Comparison of ENCODE assay signal across 1 cellular context in the genomic region with DNA sequence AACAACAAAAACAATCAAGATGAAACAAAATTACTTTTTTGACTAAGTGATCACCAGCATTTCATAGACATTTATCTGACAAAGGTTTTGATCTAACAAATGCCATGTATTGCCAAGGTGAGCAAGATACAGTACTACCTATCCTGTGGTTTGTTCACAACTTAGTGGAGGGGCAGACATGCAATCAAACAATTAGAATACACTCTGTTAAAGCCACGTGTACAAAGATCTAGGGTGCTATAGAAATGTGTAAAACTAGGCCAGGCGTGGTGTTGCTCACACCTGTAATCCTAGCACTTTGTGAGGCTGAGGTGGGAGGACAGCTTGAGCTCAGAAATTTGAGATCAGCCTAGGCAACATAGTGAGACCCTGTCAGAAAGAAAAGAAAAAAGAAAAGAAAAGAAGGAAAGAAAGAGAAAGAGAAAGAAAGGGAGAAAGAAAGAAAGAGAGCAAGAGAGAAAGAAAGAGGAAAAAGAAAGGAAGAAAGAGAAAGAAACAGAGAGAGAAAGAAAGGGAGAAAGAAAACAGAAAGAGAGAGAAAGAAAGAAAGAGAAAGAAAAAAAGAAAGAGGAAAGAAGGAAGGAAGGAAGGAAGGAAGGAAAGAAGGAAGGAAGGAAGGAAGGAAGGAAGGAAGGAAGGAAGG.
TF ChIP-seq lines count a peak whose summit lies in the region.

No MANE protein-coding gene starts in this region.

TF ChIP-seq in SK-N-SH, 30 proteins besides CTCF, POLR2A, EP300 and RAD21:
- TF ChIP-seq USF1 (IDR thresholded peaks at IDR 0.05; ENCODE audit: borderline replicate concordance, low read depth) (no peak), POLR2AphosphoS5 (IDR thresholded peaks at IDR 0.05; ENCODE audit: low read depth, low read length) (no peak)
- TF ChIP-seq, protein P1, sequence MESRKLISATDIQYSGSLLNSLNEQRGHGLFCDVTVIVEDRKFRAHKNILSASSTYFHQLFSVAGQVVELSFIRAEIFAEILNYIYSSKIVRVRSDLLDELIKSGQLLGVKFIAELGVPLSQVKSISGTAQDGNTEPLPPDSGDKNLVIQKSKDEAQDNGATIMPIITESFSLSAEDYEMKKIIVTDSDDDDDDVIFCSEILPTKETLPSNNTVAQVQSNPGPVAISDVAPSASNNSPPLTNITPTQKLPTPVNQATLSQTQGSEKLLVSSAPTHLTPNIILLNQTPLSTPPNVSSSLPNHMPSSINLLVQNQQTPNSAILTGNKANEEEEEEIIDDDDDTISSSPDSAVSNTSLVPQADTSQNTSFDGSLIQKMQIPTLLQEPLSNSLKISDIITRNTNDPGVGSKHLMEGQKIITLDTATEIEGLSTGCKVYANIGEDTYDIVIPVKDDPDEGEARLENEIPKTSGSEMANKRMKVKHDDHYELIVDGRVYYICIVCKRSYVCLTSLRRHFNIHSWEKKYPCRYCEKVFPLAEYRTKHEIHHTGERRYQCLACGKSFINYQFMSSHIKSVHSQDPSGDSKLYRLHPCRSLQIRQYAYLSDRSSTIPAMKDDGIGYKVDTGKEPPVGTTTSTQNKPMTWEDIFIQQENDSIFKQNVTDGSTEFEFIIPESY (IDR thresholded peaks at IDR 0.05; ENCODE audit: borderline replicate concordance, low read depth) = no peak
TF ChIP-seq in SK-N-SH: peak in this region for 0.
